11 cellular contexts compared by ENCODE assay signal in genomic region chr9:137026828-137027227, GRCh38. TPM values are rescaled to one million over a fixed set of nuclear protein-coding genes. Genes with fewer than 3 reads are reported as not detected.
DNase-seq lines count a peak whose midpoint lies in the region; ATAC-seq and TF ChIP-seq lines count a peak whose summit lies in the region.
"Had no signal": no experiment of that assay in that cellular context is flagged by ENCODE, and none has a peak within 500 bp of the region (broad histone marks: within the 10 kb centered on the region; RNA-seq: fewer than 3 reads in every experiment).

No MANE protein-coding gene starts in this region.

- peaks cover 8% of the 10 kb centered on the region for H3K36me3 Mint-ChIP-seq in activated T-helper 17 cell treated with anti-CD3 and anti-CD28 coated beads, Interleukin-2, amount 50 U/mL, for 72 hours (ENCODE audit: low read depth)

- no peaks in the 10 kb centered on the region for H3K27me3 Mint-ChIP-seq in activated T-helper 17 cell treated with anti-CD3 and anti-CD28 coated beads, Interleukin-2, amount 50 U/mL, for 72 hours

- no peak for ATAC-seq in heart left ventricle
- no peak for ATAC-seq in right cardiac atrium
- ATAC-seq in activated T-helper 17 cell treated with anti-CD3 and anti-CD28 coated beads, Interleukin-2, amount 50 U/mL, for 72 hours (replicated peaks) = no peak
- no peak for ATAC-seq in lower lobe of right lung
- no peak for ATAC-seq in GM18909 (IDR thresholded peaks at IDR 0.05; ENCODE audit: poor library complexity, unreplicated experiment)
- ATAC-seq: activated CD4-positive, CD25-positive, alpha-beta regulatory T cell treated with anti-CD3 and anti-CD28 coated beads, Interleukin-2, amount 50 U/mL, for 24 hours; left ventricle myocardium superior had no signal

- peak overlapping the region in 8 of 12 donors; percentile 55 to 79 (median 66) for H3K4me3 ChIP-seq in heart left ventricle
- no peak overlapping the region for H3K4me3 ChIP-seq in right cardiac atrium (ENCODE audit: low read length)
- H3K4me3 ChIP-seq in lower lobe of right lung = peak overlapping the region; percentile 59
- peak overlapping the region; percentile 51 to 57 for H3K4me3 ChIP-seq in tibial artery

- no peak overlapping the region for H3K27ac Mint-ChIP-seq in activated T-helper 17 cell treated with anti-CD3 and anti-CD28 coated beads, Interleukin-2, amount 50 U/mL, for 72 hours

- TF ChIP-seq CTCF in heart left ventricle (IDR thresholded peaks at IDR 0.05) = no peak
- TF ChIP-seq CTCF in lower lobe of right lung (IDR thresholded peaks at IDR 0.05) = no peak
- no peak for TF ChIP-seq CTCF in tibial artery (IDR thresholded peaks at IDR 0.05)

- H3K4me3 Mint-ChIP-seq in activated T-helper 17 cell treated with anti-CD3 and anti-CD28 coated beads, Interleukin-2, amount 50 U/mL, for 72 hours = peak overlapping the region; percentile 75

- H3K9me3 ChIP-seq in heart left ventricle (no peaks in the 10 kb centered on the region), right cardiac atrium (ENCODE audit: control insufficient read depth, low read length) (no peaks in the 10 kb centered on the region), lower lobe of right lung (no peaks in the 10 kb centered on the region), tibial artery (no peaks in the 10 kb centered on the region)

- no peak for TF ChIP-seq POLR2A in heart left ventricle (IDR thresholded peaks at IDR 0.05)

- DNase-seq in heart left ventricle = no peak
- DNase-seq in right cardiac atrium = no peak
- no peak for DNase-seq in lower lobe of right lung
- no peak for DNase-seq in tibial artery
- DNase-seq in RPMI8226 = no peak
- DNase-seq in stimulated activated CD4-positive, alpha-beta T cell treated with anti-CD3 and anti-CD28 coated beads, Interleukin-4, amount 100 ng/mL, for 24 hours = no peak
- DNase-seq: effector memory CD4-positive, alpha-beta T cell; left ventricle myocardium superior had no signal

- peaks cover 5 to 49% (median 25%) of the 10 kb centered on the region in 12 donors for H3K4me1 ChIP-seq in heart left ventricle
- no peaks in the 10 kb centered on the region for H3K4me1 ChIP-seq in right cardiac atrium (ENCODE audit: control insufficient read depth, insufficient read depth, low read length)
- peaks cover 52% of the 10 kb centered on the region for H3K4me1 ChIP-seq in lower lobe of right lung
- H3K4me1 ChIP-seq in tibial artery = peaks cover 0 to 38% (median 28%) of the 10 kb centered on the region in 4 donors

- no peaks in the 10 kb centered on the region for H3K27me3 ChIP-seq in heart left ventricle
- no peaks in the 10 kb centered on the region for H3K27me3 ChIP-seq in right cardiac atrium (ENCODE audit: control insufficient read depth, insufficient read depth)
- H3K27me3 ChIP-seq in lower lobe of right lung (ENCODE audit: low read depth) = no peaks in the 10 kb centered on the region
- no peaks in the 10 kb centered on the region for H3K27me3 ChIP-seq in tibial artery

- H3K36me3 ChIP-seq in heart left ventricle (peaks cover 0 to 6% (median 0%) of the 10 kb centered on the region in 9 donors), lower lobe of right lung (no peaks in the 10 kb centered on the region), tibial artery (no peaks in the 10 kb centered on the region)

- H3K27ac ChIP-seq in heart left ventricle (peak overlapping the region in 7 of 12 donors; percentile 43 to 67 (median 61)), right cardiac atrium (ENCODE audit: low read length) (no peak overlapping the region), lower lobe of right lung (peak overlapping the region; percentile 64), tibial artery (peak overlapping the region; percentile 31 to 72)

- H3K9me3 Mint-ChIP-seq in activated T-helper 17 cell treated with anti-CD3 and anti-CD28 coated beads, Interleukin-2, amount 50 U/mL, for 72 hours = no peaks in the 10 kb centered on the region

- WGBS in heart left ventricle, 4 donors = 82 to 100% (median 85%) methylated on average over 1 to 4 of the region's 4 CpGs; no CpG with 5 or more reads in 1 of the 4 donors
- WGBS in right cardiac atrium = 74% methylated on average over 4 of the region's 4 CpGs

- peaks cover 5% of the 10 kb centered on the region for H3K4me1 Mint-ChIP-seq in activated T-helper 17 cell treated with anti-CD3 and anti-CD28 coated beads, Interleukin-2, amount 50 U/mL, for 72 hours

- intact Hi-C loops in heart left ventricle (cut with DNase I) = loop anchor here in 3 of 10 donors (5.0 to 10.0 kb wide), 3 partner anchors 35 to 142 kb away; partner anchors contain the start of genes C8G (in 1 of the 3), PAXX (in 1 of the 3) and TRAF2 (in 1 of the 3)
- intact Hi-C loops in right cardiac atrium (cut with DNase I) = loop anchor here in 2 of 4 donors (5.0 kb wide), 2 partner anchors 75 to 80 kb away; partner anchors contain the start of genes C8G (in 1 of the 2) and LCN12 (in 1 of the 2)
- intact Hi-C loops in lower lobe of right lung (cut with DNase I) = no loop called here
- intact Hi-C loops in tibial artery (cut with DNase I; ENCODE audit: low total_unique reads) = loop anchor here (5.0 kb wide), 2 partner anchors 75 to 185 kb away; partner anchors contain the start of genes AJM1 and LCN12

RNA-seq across cellular contexts. Expression of gene ABCA2, which starts 1.2 kb away (rescaled TPM):
- total RNA-seq in heart left ventricle (10 to 100 TPM; 19.1 to 44.3 (median 33.4) TPM), right cardiac atrium (10 to 100 TPM; 32.2 to 42.4 (median 39.3) TPM), lower lobe of right lung (45.0 TPM)
- polyA plus RNA-seq in heart left ventricle (10 to 100 TPM; 13.1 to 30.6 TPM), right cardiac atrium (40.4 TPM)
- total RNA-seq in activated T-helper 17 cell treated with anti-CD3 and anti-CD28 coated beads, Interleukin-2, amount 50 U/mL, for 72 hours = 10 to 100 TPM; 43.0 to 63.9 TPM

RNA-seq across cellular contexts. Expression of gene FUT7, which starts 5.1 kb away (rescaled TPM):
- total RNA-seq in heart left ventricle = under 1 TPM in 2 of 9 donors, not detected in 7; 0.15 to 0.48 TPM
- under 1 TPM in 1 of 2 donors, not detected in 1; 0.17 TPM for polyA plus RNA-seq in heart left ventricle
- under 1 TPM in 3 of 4 donors, not detected in 1; 0.09 to 0.24 (median 0.20) TPM for total RNA-seq in right cardiac atrium
- 0.07 TPM for polyA plus RNA-seq in right cardiac atrium
- 10 to 100 TPM; 12.1 to 27.9 TPM for total RNA-seq in activated T-helper 17 cell treated with anti-CD3 and anti-CD28 coated beads, Interleukin-2, amount 50 U/mL, for 72 hours
- total RNA-seq in lower lobe of right lung = 1.1 TPM

RNA-seq across cellular contexts. Expression of gene NPDC1, which starts 19.1 kb away (rescaled TPM):
- total RNA-seq in heart left ventricle = 100 to 1,000 TPM in 1 of 9 donors, 10 to 100 TPM in 8; 45.1 to 114 (median 55.1) TPM
- polyA plus RNA-seq in heart left ventricle = 10 to 100 TPM; 38.4 to 71.7 TPM
- 10 to 100 TPM; 68.3 to 81.0 (median 71.4) TPM for total RNA-seq in right cardiac atrium
- 69.7 TPM for polyA plus RNA-seq in right cardiac atrium
- 10 to 100 TPM; 66.3 to 96.1 TPM for total RNA-seq in activated T-helper 17 cell treated with anti-CD3 and anti-CD28 coated beads, Interleukin-2, amount 50 U/mL, for 72 hours
- 124 TPM for total RNA-seq in lower lobe of right lung

RNA-seq across cellular contexts. Expression of gene ENTPD2, which starts 27.0 kb away (rescaled TPM):
- total RNA-seq in heart left ventricle = 1 to 10 TPM in 8 of 9 donors, under 1 TPM in 1; 0.85 to 2.9 (median 1.2) TPM
- polyA plus RNA-seq in heart left ventricle = 1 to 10 TPM in 1 of 2 donors, under 1 TPM in 1; 0.50 to 1.2 TPM
- 1 to 10 TPM in 3 of 4 donors, under 1 TPM in 1; 0.92 to 2.9 (median 1.4) TPM for total RNA-seq in right cardiac atrium
- 2.1 TPM for polyA plus RNA-seq in right cardiac atrium
- total RNA-seq in activated T-helper 17 cell treated with anti-CD3 and anti-CD28 coated beads, Interleukin-2, amount 50 U/mL, for 72 hours = under 1 TPM; 0.39 to 0.69 TPM
- total RNA-seq in lower lobe of right lung = 0.62 TPM

RNA-seq across cellular contexts. Expression of gene CLIC3, which starts 30.5 kb away (rescaled TPM):
- total RNA-seq in heart left ventricle (10 to 100 TPM in 1 of 9 donors, 1 to 10 TPM in 8; 1.5 to 16.7 (median 5.0) TPM), right cardiac atrium (1 to 10 TPM; 2.8 to 6.2 (median 4.8) TPM), lower lobe of right lung (49.3 TPM)
- polyA plus RNA-seq in heart left ventricle (10 to 100 TPM in 1 of 2 donors, 1 to 10 TPM in 1; 3.9 to 11.3 TPM), right cardiac atrium (6.2 TPM)
- total RNA-seq in activated T-helper 17 cell treated with anti-CD3 and anti-CD28 coated beads, Interleukin-2, amount 50 U/mL, for 72 hours = under 1 TPM in 1 of 2 donors, not detected in 1; 0.26 TPM
